Comparison of ENCODE assay signal across 1 cellular context in genomic region chr16:74695450-74696422, GRCh38.
TF ChIP-seq lines count a peak whose summit lies in the region.

No MANE protein-coding gene starts in this region.

TF ChIP-seq in HepG2, 621 proteins besides CTCF, POLR2A, EP300 and RAD21 (continues in another document):
- TF ChIP-seq NFKB2 (CRISPR knock-in tag; IDR thresholded peaks at IDR 0.05; ENCODE audit: borderline replicate concordance) (no peak; the same call in 1 of the 2 replicates), NFIB (CRISPR knock-in tag; IDR thresholded peaks at IDR 0.05; ENCODE audit: borderline replicate concordance) (no peak), ZNF512 (CRISPR knock-in tag; IDR thresholded peaks at IDR 0.05) (no peak), KDM1A (CRISPR knock-in tag; IDR thresholded peaks at IDR 0.05) (no peak), ZBTB14 (CRISPR knock-in tag; IDR thresholded peaks at IDR 0.05) (no peak), SATB2 (CRISPR knock-in tag; IDR thresholded peaks at IDR 0.05) (no peak), ZNF407 (CRISPR knock-in tag; IDR thresholded peaks at IDR 0.05; ENCODE audit: not compliant biosample characterization) (no peak), ZBTB39 (CRISPR knock-in tag; IDR thresholded peaks at IDR 0.05) (no peak), ZC3H13 (CRISPR knock-in tag; IDR thresholded peaks at IDR 0.05) (0 out of 2 replicates have a peak, but pooled peaks have one; percentile 25), ZNF549 (CRISPR knock-in tag; IDR thresholded peaks at IDR 0.05) (no peak), NRL (CRISPR knock-in tag; IDR thresholded peaks at IDR 0.05; ENCODE audit: borderline replicate concordance) (no peak), ISX (CRISPR knock-in tag; conservative IDR thresholded peaks at IDR 0.05) (0 out of 2 replicates have a peak, but pooled peaks have one; percentile 29), XBP1 (CRISPR knock-in tag; IDR thresholded peaks at IDR 0.05) (no peak), SOX6 (IDR thresholded peaks at IDR 0.05) (no peak), SOX6 (CRISPR knock-in tag; IDR thresholded peaks at IDR 0.05) (no peak), ELK4 (CRISPR knock-in tag; IDR thresholded peaks at IDR 0.05; ENCODE audit: borderline replicate concordance) (no peak), ZNF570 (CRISPR knock-in tag; IDR thresholded peaks at IDR 0.05; ENCODE audit: borderline replicate concordance) (no peak), ZNF468 (CRISPR knock-in tag; IDR thresholded peaks at IDR 0.05) (no peak), REXO4 (CRISPR knock-in tag; IDR thresholded peaks at IDR 0.05; ENCODE audit: borderline replicate concordance) (no peak), TOE1 (CRISPR knock-in tag; IDR thresholded peaks at IDR 0.05) (no peak), LRRFIP1 (CRISPR knock-in tag; conservative IDR thresholded peaks at IDR 0.05) (no peak), HMGXB4 (CRISPR knock-in tag; IDR thresholded peaks at IDR 0.05; ENCODE audit: borderline replicate concordance in 1 of 2, low read depth in 1 of 2) (0 out of 4 replicates have a peak, but pooled peaks have one; percentile 49 to 63), CBFB (CRISPR knock-in tag; IDR thresholded peaks at IDR 0.05) (0 out of 2 replicates have a peak, but pooled peaks have one; percentile 31), SIX4 (CRISPR knock-in tag; IDR thresholded peaks at IDR 0.05) (peak; percentile 42; the same call in 1 of the 2 replicates), BORCS8-MEF2B (CRISPR knock-in tag; IDR thresholded peaks at IDR 0.05) (peak; percentile 63; the same call in 1 of the 2 replicates), RCOR2 (CRISPR knock-in tag; IDR thresholded peaks at IDR 0.05) (no peak), POGK (CRISPR knock-in tag; conservative IDR thresholded peaks at IDR 0.05) (no peak), ZBTB1 (CRISPR knock-in tag; IDR thresholded peaks at IDR 0.05; ENCODE audit: borderline replicate concordance) (no peak), ZIK1 (CRISPR knock-in tag; IDR thresholded peaks at IDR 0.05; ENCODE audit: borderline replicate concordance, low read depth) (no peak), POGZ (CRISPR knock-in tag; IDR thresholded peaks at IDR 0.05) (no peak; the same call in 1 of the 2 replicates), ZNF335 (CRISPR knock-in tag; IDR thresholded peaks at IDR 0.05) (peak; percentile 87; the same call in 1 of the 2 replicates), HNRNPK (IDR thresholded peaks at IDR 0.05; ENCODE audit: low read depth, low read length, poor library complexity, severe bottlenecking) (no peak), TERF1 (CRISPR knock-in tag; IDR thresholded peaks at IDR 0.05) (no peak), KAT7 (CRISPR knock-in tag; IDR thresholded peaks at IDR 0.05; ENCODE audit: borderline replicate concordance) (no peak), NFE2L1 (CRISPR knock-in tag; IDR thresholded peaks at IDR 0.05; ENCODE audit: borderline replicate concordance) (no peak), ZNF10 (CRISPR knock-in tag; IDR thresholded peaks at IDR 0.05; ENCODE audit: borderline replicate concordance, low read depth) (no peak), ELF3 (CRISPR knock-in tag; IDR thresholded peaks at IDR 0.05) (peak; percentile 51; the same call in 1 of the 2 replicates), SRY (CRISPR knock-in tag; IDR thresholded peaks at IDR 0.05) (no peak), HDAC6 (IDR thresholded peaks at IDR 0.05; ENCODE audit: low read depth, low read length) (no peak), NCOA2 (CRISPR knock-in tag; IDR thresholded peaks at IDR 0.05) (peak; percentile 49)
